ENCODE assay signal across 8 cellular contexts in genomic region chr11:63680842-63681207, GRCh38. TPM values are rescaled to one million over a fixed set of nuclear protein-coding genes. Genes with fewer than 3 reads are reported as not detected.
DNase-seq lines count a peak whose midpoint lies in the region; ATAC-seq, FAIRE-seq and TF ChIP-seq lines count a peak whose summit lies in the region.

No MANE protein-coding gene starts in this region.

- H3K4me1 Mint-ChIP-seq in activated naive CD4-positive, alpha-beta T cell treated with anti-CD3 and anti-CD28 coated beads for 36 hours (ENCODE audit: low read depth) = peaks cover 20% of the 10 kb centered on the region

- H3K36me3 Mint-ChIP-seq in activated naive CD4-positive, alpha-beta T cell treated with anti-CD3 and anti-CD28 coated beads for 36 hours (ENCODE audit: low read depth) = no peaks in the 10 kb centered on the region

- H3K27me3 ChIP-seq in skeletal muscle tissue (ENCODE audit: control insufficient read depth in 3 of 3, insufficient read depth in 3 of 3, low read length in 3 of 3) = no peaks in the 10 kb centered on the region

- DNase-seq in GM13976 (ENCODE audit: low spot score) = peak; percentile 39
- DNase-seq in LNCaP clone FGC (ENCODE audit: low read depth) = no peak
- peak; percentile 25 for DNase-seq in activated naive CD4-positive, alpha-beta T cell treated with anti-CD3 and anti-CD28 coated beads for 36 hours
- no peak for DNase-seq in left ventricle myocardium superior
- no peak for DNase-seq in AML-193 (lab: John Stamatoyannopoulos, UW)
- DNase-seq in D721Med (ENCODE audit: insufficient read length, low spot score) = no peak
- no peak for DNase-seq in activated CD4-positive, CD25-positive, alpha-beta regulatory T cell (lab: John Stamatoyannopoulos, UW)

- TF ChIP-seq CTCF in GM13976 (IDR thresholded peaks at IDR 0.05; ENCODE audit: borderline replicate concordance, control extremely low read depth, extremely low read depth, insufficient read depth, missing control alignments) = no peak
- TF ChIP-seq CTCF in LNCaP clone FGC (IDR thresholded peaks at IDR 0.05; ENCODE audit: control insufficient read depth, extremely low read depth, insufficient read depth) = no peak
- TF ChIP-seq CTCF in D721Med (IDR thresholded peaks at IDR 0.05; ENCODE audit: insufficient read depth, missing control alignments) = no peak

- intact Hi-C loops in activated naive CD4-positive, alpha-beta T cell treated with anti-CD3 and anti-CD28 coated beads for 36 hours (cut with micrococcal nuclease) = loop anchor here (1.0 to 10.0 kb wide), 2 partner anchors 10 to 1126 kb away; partner anchors contain the start of gene ATL3
- intact Hi-C loops in left ventricle myocardium superior (cut with micrococcal nuclease) = no loop called here

- ATAC-seq in left ventricle myocardium superior = peak; percentile 1

- CTCF ChIA-PET in activated naive CD4-positive, alpha-beta T cell treated with anti-CD3 and anti-CD28 coated beads for 36 hours (lab: Charles Lee) = interaction anchor here (1.8 kb wide), 1 partner anchor 9 kb away, joined by 6 read pairs; the partner anchor contains the start of gene ATL3

- no peaks in the 10 kb centered on the region for H3K36me3 ChIP-seq in skeletal muscle tissue (ENCODE audit: control insufficient read depth in 3 of 3, insufficient read depth in 3 of 3, low read length in 3 of 3)

- in situ Hi-C loops in GM13976 (cut with MboI; ENCODE audit: low sequenced_read_pairs, unreplicated experiment) = no loop called here

- peak overlapping the region; percentile 91 for H3K4me3 Mint-ChIP-seq in activated naive CD4-positive, alpha-beta T cell treated with anti-CD3 and anti-CD28 coated beads for 36 hours

- H3K9ac ChIP-seq in skeletal muscle tissue (ENCODE audit: low read depth in 1 of 3, low read length in 3 of 3) = peak overlapping the region; percentile 86 to 94 (median 90)

- peak overlapping the region; percentile 86 for H3K4me3 ChIP-seq in LNCaP clone FGC (ENCODE audit: low read depth, low read length)
- peak overlapping the region; percentile 90 to 97 (median 95) for H3K4me3 ChIP-seq in skeletal muscle tissue (ENCODE audit: low read length in 3 of 3)

- no peaks in the 10 kb centered on the region for H3K9me3 Mint-ChIP-seq in activated naive CD4-positive, alpha-beta T cell treated with anti-CD3 and anti-CD28 coated beads for 36 hours

- no peaks in the 10 kb centered on the region for H3K9me3 ChIP-seq in skeletal muscle tissue (ENCODE audit: control insufficient read depth in 3 of 3, low read length in 3 of 3)

- no peaks in the 10 kb centered on the region for H3K27me3 Mint-ChIP-seq in activated naive CD4-positive, alpha-beta T cell treated with anti-CD3 and anti-CD28 coated beads for 36 hours (ENCODE audit: low read depth)

- peak overlapping the region; percentile 89 for H3K27ac ChIP-seq in skeletal muscle tissue (ENCODE audit: low read depth, low read length)

- no peak for FAIRE-seq in D721Med (lab: Jason Lieb, UNC)

- peak overlapping the region; percentile 86 for H3K27ac Mint-ChIP-seq in activated naive CD4-positive, alpha-beta T cell treated with anti-CD3 and anti-CD28 coated beads for 36 hours

- H3K4me1 ChIP-seq in skeletal muscle tissue (ENCODE audit: control insufficient read depth in 3 of 3, insufficient read depth in 3 of 3, low read length in 3 of 3) = peaks cover 17 to 39% (median 18%) of the 10 kb centered on the region in 3 donors

RNA-seq across cellular contexts. Expression of gene RTN3, which starts 0.5 kb away (rescaled TPM):
- total RNA-seq in activated naive CD4-positive, alpha-beta T cell treated with anti-CD3 and anti-CD28 coated beads for 36 hours = 10 to 100 TPM; 46.7 to 47.6 TPM
- total RNA-seq in left ventricle myocardium superior = 44.8 TPM
- total RNA-seq in skeletal muscle tissue = 28.7 TPM

RNA-seq across cellular contexts. Expression of gene ATL3, which starts 9.6 kb away (rescaled TPM):
- 10 to 100 TPM; 19.5 to 21.0 TPM for total RNA-seq in activated naive CD4-positive, alpha-beta T cell treated with anti-CD3 and anti-CD28 coated beads for 36 hours
- 13.6 TPM for total RNA-seq in left ventricle myocardium superior
- total RNA-seq in skeletal muscle tissue = 40.2 TPM

Comparison
In these comparisons a context has a peak if more than half of its experiments do, and no peak if none do; other contexts are left out.
1. DNase-seq: peak in GM13976 (single experiment) and activated naive CD4-positive, alpha-beta T cell treated with anti-CD3 and anti-CD28 coated beads for 36 hours (single experiment); none in LNCaP clone FGC (single experiment), left ventricle myocardium superior (single experiment), AML-193 (0 of 2), D721Med (single experiment) and activated CD4-positive, CD25-positive, alpha-beta regulatory T cell (0 of 4).